1 cellular context compared by ENCODE assay signal in the genomic region with DNA sequence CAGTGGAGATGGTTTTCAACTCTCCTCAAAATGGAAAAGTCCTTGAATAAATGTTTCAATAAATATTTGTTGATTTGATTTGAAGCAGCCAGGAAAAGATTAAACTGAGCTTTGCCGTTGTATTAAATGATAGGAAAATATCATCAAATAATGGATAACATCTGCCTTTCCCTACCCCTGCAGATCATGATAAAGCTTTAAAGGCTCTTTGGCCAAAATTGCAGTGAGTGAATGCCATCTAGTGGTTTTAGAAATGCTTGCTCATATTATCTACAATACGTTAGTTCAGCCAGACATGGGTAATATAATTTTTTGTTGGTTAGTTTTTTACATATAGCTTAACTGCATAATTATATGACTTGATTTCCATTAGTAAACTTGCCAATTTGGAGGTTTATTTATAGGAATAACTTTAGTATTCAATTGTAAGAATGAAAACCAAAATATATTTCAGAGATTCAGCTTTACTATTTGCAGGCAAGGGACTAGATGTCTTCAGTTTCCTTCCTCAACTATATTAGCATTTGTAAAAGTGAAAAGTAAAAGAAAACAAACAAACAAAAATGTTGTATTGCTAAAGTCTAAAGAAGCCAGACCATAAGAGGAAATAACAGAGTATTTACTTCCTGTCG.
TF ChIP-seq lines count a peak whose summit lies in the region.

No MANE protein-coding gene starts in this region.

TF ChIP-seq in endothelial cell of umbilical vein, 7 proteins besides CTCF, POLR2A, EP300 and RAD21 (continued from another document):
- TF ChIP-seq, protein P1, sequence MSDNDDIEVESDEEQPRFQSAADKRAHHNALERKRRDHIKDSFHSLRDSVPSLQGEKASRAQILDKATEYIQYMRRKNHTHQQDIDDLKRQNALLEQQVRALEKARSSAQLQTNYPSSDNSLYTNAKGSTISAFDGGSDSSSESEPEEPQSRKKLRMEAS (IDR thresholded peaks at IDR 0.05; ENCODE audit: insufficient read depth, insufficient read length) = no peak
- TF ChIP-seq GATA2 (IDR thresholded peaks at IDR 0.05; ENCODE audit: insufficient read depth, insufficient read length, low read depth, low read length) (no peak), EZH2 (IDR thresholded peaks at IDR 0.05; ENCODE audit: borderline replicate concordance, low read depth, low read length, severe bottlenecking) (no peak), FOS (IDR thresholded peaks at IDR 0.05; ENCODE audit: borderline replicate concordance, insufficient read depth, low read length) (no peak)
